Comparison of ENCODE assay signal across 11 cellular contexts in genomic region chr19:58474291-58474996, GRCh38. TPM values are rescaled to one million over a fixed set of nuclear protein-coding genes. Genes with fewer than 3 reads are reported as not detected.
DNase-seq lines count a peak whose midpoint lies in the region; ATAC-seq, FAIRE-seq and TF ChIP-seq lines count a peak whose summit lies in the region.
"Had no signal": no experiment of that assay in that cellular context is flagged by ENCODE, and none has a peak within 500 bp of the region (broad histone marks: within the 10 kb centered on the region; RNA-seq: fewer than 3 reads in every experiment).

No MANE protein-coding gene starts in this region.

- no peak for ATAC-seq in A549
- ATAC-seq in GM23338, result no peak
- no peak for ATAC-seq in activated CD8-positive, alpha-beta T cell treated with anti-CD3 and anti-CD28 coated beads for 36 hours
- no peak for ATAC-seq in GM18868 (IDR thresholded peaks at IDR 0.05; ENCODE audit: unreplicated experiment)

- no peaks in the 10 kb centered on the region for H4K20me1 ChIP-seq in GM23338 (replicated peaks; ENCODE audit: insufficient read depth)
- no peaks in the 10 kb centered on the region for H4K20me1 ChIP-seq in keratinocyte (ENCODE audit: control insufficient read depth, extremely low read depth, insufficient read depth, low read length)

- H3K4me3 ChIP-seq in A549 (no peak overlapping the region), GM23338 (peak overlapping the region; percentile 82; the same call in 1 of the 2 replicates), keratinocyte (ENCODE audit: control insufficient read depth in 2 of 3, extremely low read depth in 1 of 3, insufficient read depth in 2 of 3, low read depth in 1 of 3, low read length in 3 of 3) (no peak overlapping the region), ascending aorta (no peak overlapping the region)

- H3K79me2 ChIP-seq in GM23338 (replicated peaks; ENCODE audit: insufficient read depth) (no peaks in the 10 kb centered on the region), keratinocyte (ENCODE audit: control insufficient read depth, insufficient read depth, low read length) (peaks cover 2% of the 10 kb centered on the region)

- no peak for DNase-seq in A549 (ENCODE audit: low read depth in 1 of 2, low spot score in 1 of 2)
- no peak for DNase-seq in GM23338 (ENCODE audit: low spot score)
- no peak for DNase-seq in activated CD8-positive, alpha-beta T cell treated with anti-CD3 and anti-CD28 coated beads for 36 hours
- no peak for DNase-seq in keratinocyte (ENCODE audit: low read depth, low spot score)
- no peak for DNase-seq in COLO668 (lab: John Stamatoyannopoulos, UW; ENCODE audit: unreplicated experiment)
- DNase-seq in NCI-H1417 treated with DMSO at 0.1 percent for 48 hours (lab: John Stamatoyannopoulos, UW), result no peak
- DNase-seq in ascending aorta (ENCODE audit: low spot score in 2 of 2), result no peak
- DNase-seq: heart right ventricle, NCI-H2029 treated with DMSO at 0.1 percent for 48 hours, spleen had no signal

- no peak overlapping the region for H3K9ac ChIP-seq in keratinocyte (ENCODE audit: control insufficient read depth, extremely low read depth, insufficient read depth, low read length)

- no peak overlapping the region for H3K27ac Mint-ChIP-seq in GM23338
- H3K27ac Mint-ChIP-seq in activated CD8-positive, alpha-beta T cell treated with anti-CD3 and anti-CD28 coated beads for 36 hours, result no peak overlapping the region

- H3K4me1 ChIP-seq in A549 (peaks cover 14% of the 10 kb centered on the region; the same call in 2 of the 3 replicates), GM23338 (ENCODE audit: insufficient read depth) (peaks cover 4% of the 10 kb centered on the region; the same call in 1 of the 2 replicates), keratinocyte (ENCODE audit: control insufficient read depth, extremely low read depth, insufficient read depth, low read length) (peaks cover 15% of the 10 kb centered on the region), ascending aorta (peaks cover 3 to 15% of the 10 kb centered on the region in 2 donors)

- H3K9me3 ChIP-seq in A549, result no peaks in the 10 kb centered on the region
- H3K9me3 ChIP-seq in keratinocyte (ENCODE audit: control insufficient read depth, low read depth, low read length), result no peaks in the 10 kb centered on the region
- no peaks in the 10 kb centered on the region for H3K9me3 ChIP-seq in ascending aorta
- H3K9me3 ChIP-seq: heart right ventricle, spleen had no signal

- no peaks in the 10 kb centered on the region; the same call in 2 of the 3 replicates for H3K9me3 Mint-ChIP-seq in GM23338
- H3K9me3 Mint-ChIP-seq in activated CD8-positive, alpha-beta T cell treated with anti-CD3 and anti-CD28 coated beads for 36 hours, result no peaks in the 10 kb centered on the region

- WGBS in A549 (ENCODE audit: missing lambda C conversion rate), result 92% methylated on average over 12 of the region's 12 CpGs

- H3K4me2 ChIP-seq in A549 (peak overlapping the region; percentile 91), GM23338 (peak overlapping the region; percentile 94), keratinocyte (ENCODE audit: control insufficient read depth, extremely low read depth, insufficient read depth, low read depth, low read length) (peak overlapping the region; percentile 91)

- H3F3A ChIP-seq in GM23338 (replicated peaks; ENCODE audit: low read depth), result peaks cover 13% of the 10 kb centered on the region

- intact Hi-C loops in activated CD8-positive, alpha-beta T cell treated with anti-CD3 and anti-CD28 coated beads for 36 hours (cut with micrococcal nuclease), result no loop called here
- intact Hi-C loops in ascending aorta (cut with DNase I), result no loop called here

- peaks cover 14% of the 10 kb centered on the region for H3K36me3 Mint-ChIP-seq in GM23338 (ENCODE audit: low read depth)
- H3K36me3 Mint-ChIP-seq in activated CD8-positive, alpha-beta T cell treated with anti-CD3 and anti-CD28 coated beads for 36 hours (ENCODE audit: low read depth), result peaks cover 19% of the 10 kb centered on the region

- H3K9me2 ChIP-seq in GM23338 (ENCODE audit: insufficient read depth), result no peaks in the 10 kb centered on the region

- H3K4me1 Mint-ChIP-seq in GM23338, result peaks cover 10% of the 10 kb centered on the region
- H3K4me1 Mint-ChIP-seq in activated CD8-positive, alpha-beta T cell treated with anti-CD3 and anti-CD28 coated beads for 36 hours (ENCODE audit: low read depth), result peaks cover 33% of the 10 kb centered on the region

- H2AFZ ChIP-seq in GM23338 (no peak overlapping the region), keratinocyte (ENCODE audit: control insufficient read depth, low read length) (no peak overlapping the region)

- H3K4me3 Mint-ChIP-seq in GM23338, result peak overlapping the region; percentile 93
- peak overlapping the region; percentile 82 for H3K4me3 Mint-ChIP-seq in activated CD8-positive, alpha-beta T cell treated with anti-CD3 and anti-CD28 coated beads for 36 hours

- TF ChIP-seq EP300 in A549 (IDR thresholded peaks at IDR 0.05), result no peak

- H3K27me3 ChIP-seq in GM23338 (ENCODE audit: insufficient read depth) (no peaks in the 10 kb centered on the region), keratinocyte (ENCODE audit: control insufficient read depth, extremely low read depth, insufficient read depth, low read length) (no peaks in the 10 kb centered on the region), ascending aorta (no peaks in the 10 kb centered on the region)
- H3K27me3 ChIP-seq: heart right ventricle, spleen had no signal

- TF ChIP-seq RAD21 in A549 (conservative IDR thresholded peaks at IDR 0.05 in 1 of 2, IDR thresholded peaks at IDR 0.05 in 1 of 2), result no peak

- CTCF ChIA-PET in A549 (lab: Yijun Ruan, JAX), result interaction anchor here (0.8 to 5.2 kb wide), 5 partner anchors 12 to 69 kb away, joined by 3 to 39 read pairs (median 4); partner anchors contain the start of gene ZBTB45
- CTCF ChIA-PET in activated CD8-positive, alpha-beta T cell treated with anti-CD3 and anti-CD28 coated beads for 36 hours (lab: Charles Lee), result no interaction called here

- FAIRE-seq in A549 (lab: Jason Lieb, UNC) (no peak), keratinocyte (lab: Jason Lieb, UNC) (no peak)

- no peak for TF ChIP-seq POLR2A in A549 (IDR thresholded peaks at IDR 0.05; ENCODE audit: low read length)

- peaks cover 25% of the 10 kb centered on the region for H3K27me3 Mint-ChIP-seq in GM23338 (ENCODE audit: insufficient read depth, low read depth, poor library complexity)
- no peaks in the 10 kb centered on the region for H3K27me3 Mint-ChIP-seq in activated CD8-positive, alpha-beta T cell treated with anti-CD3 and anti-CD28 coated beads for 36 hours

- no peaks in the 10 kb centered on the region for H3K9me1 ChIP-seq in keratinocyte (ENCODE audit: control insufficient read depth, extremely low read depth, insufficient read depth, low read length)

- POLR2A ChIA-PET in A549 (lab: Yijun Ruan, JAX), result no interaction called here
- POLR2A ChIA-PET in activated CD8-positive, alpha-beta T cell treated with anti-CD3 and anti-CD28 coated beads for 36 hours (lab: Charles Lee), result interaction anchor here (0.7 to 2.6 kb wide), 4 partner anchors 8 to 178 kb away, joined by 3 to 11 read pairs (median 4); partner anchors contain the start of genes ZBTB45 and ZNF324

- TF ChIP-seq CTCF in A549 (IDR thresholded peaks at IDR 0.05), result no peak
- TF ChIP-seq CTCF in GM23338 (conservative IDR thresholded peaks at IDR 0.05; ENCODE audit: low read depth in 2 of 2), result no peak
- no peak for TF ChIP-seq CTCF in activated CD8-positive, alpha-beta T cell treated with anti-CD3 and anti-CD28 coated beads for 36 hours (IDR thresholded peaks at IDR 0.05)
- TF ChIP-seq CTCF in keratinocyte (optimal IDR thresholded peaks at IDR 0.05 in 1 of 3, IDR thresholded peaks at IDR 0.05 in 1 of 3, conservative IDR thresholded peaks at IDR 0.05 in 1 of 3; ENCODE audit: extremely low read depth in 1 of 3, insufficient read depth in 2 of 3, low read length in 3 of 3), result no peak
- no peak for TF ChIP-seq CTCF in ascending aorta (IDR thresholded peaks at IDR 0.05)

- dilution Hi-C loops in keratinocyte (cut with MboI; ENCODE audit: extremely low pct_ligation_motif_present, low sequenced_read_pairs), result no loop called here

- no peaks in the 10 kb centered on the region for H3K36me3 ChIP-seq in GM23338 (ENCODE audit: insufficient read depth)
- H3K36me3 ChIP-seq in keratinocyte (ENCODE audit: control insufficient read depth in 2 of 2, extremely low read depth in 1 of 2, insufficient read depth in 2 of 2, low read length in 2 of 2), result peaks cover 7 to 11% of the 10 kb centered on the region in 2 experiments
- peaks cover 22 to 42% of the 10 kb centered on the region in 2 donors for H3K36me3 ChIP-seq in ascending aorta

- H3K27ac ChIP-seq in A549 (no peak overlapping the region), GM23338 (ENCODE audit: low read depth) (no peak overlapping the region), keratinocyte (ENCODE audit: control insufficient read depth, insufficient read depth, low read length) (no peak overlapping the region), ascending aorta (peak overlapping the region in 1 of 2 donors; percentile 84)

RNA-seq across cellular contexts. Expression of gene ZNF446, which starts 1.7 kb away (rescaled TPM):
- polyA plus RNA-seq in A549 (2011; rRNA removed), result 6.2 and 7.4 TPM in 2 replicates
- polyA plus RNA-seq in A549 (2012; cell fraction: cytosol; rRNA removed), result 10.7 and 14.7 TPM in 2 replicates
- 32.2 and 37.8 TPM in 2 replicates for polyA plus RNA-seq in A549 (2012; cell fraction: nucleus; rRNA removed)
- 9.9 to 12.5 TPM (median 11.0 TPM) in 3 replicates for polyA plus RNA-seq in A549 (2017; fragmentation: RNase III; extraction: RNeasy Plus Mini Kit Qiagen cat#74134 plus additional on column Dnase treatment)
- 9.3 and 9.9 TPM in 2 replicates for polyA minus RNA-seq in A549 (2011; rRNA and poly(A)+ RNA removed)
- 5.6 and 5.9 TPM in 2 replicates for total RNA-seq in GM23338 (2014; rRNA removed; shearing (Covaris generic))
- polyA plus RNA-seq in GM23338 (2016; fragmentation: Nextera tagmentation; extraction: Ambion mirVana), result 2.1 and 2.4 TPM in 2 replicates
- 1 to 10 TPM; 3.5 to 4.0 TPM for total RNA-seq in activated CD8-positive, alpha-beta T cell treated with anti-CD3 and anti-CD28 coated beads for 36 hours
- 2.1 to 4.7 TPM (median 2.7 TPM) in 3 replicates for polyA plus RNA-seq in keratinocyte
- polyA plus RNA-seq in keratinocyte (2011; ENCODE audit: low read depth), result 1.4 TPM
- 1.5 and 3.5 TPM in 2 replicates for polyA plus RNA-seq in keratinocyte (2011; cell fraction: cytosol; rRNA removed)
- 6.4 and 9.9 TPM in 2 replicates for polyA plus RNA-seq in keratinocyte (2011; cell fraction: nucleus; rRNA removed)
- 3.7 and 3.9 TPM in 2 replicates for polyA plus RNA-seq in keratinocyte (2012; ENCODE audit: low replicate concordance)
- 1.4 to 3.3 TPM (median 2.3 TPM) in 3 replicates for polyA minus RNA-seq in keratinocyte
- polyA minus RNA-seq in keratinocyte (2011; cell fraction: cytosol; rRNA and poly(A)+ RNA removed), result 2.1 TPM
- polyA minus RNA-seq in keratinocyte (2011; cell fraction: nucleus; rRNA and poly(A)+ RNA removed), result 4.5 and 5.7 TPM in 2 replicates
- 42.7 TPM for total RNA-seq in ascending aorta

RNA-seq across cellular contexts. Expression of gene ZNF324, which starts 7.6 kb away (rescaled TPM):
- 3.0 and 3.1 TPM in 2 replicates for polyA plus RNA-seq in A549 (2011; rRNA removed)
- polyA plus RNA-seq in A549 (2012; cell fraction: cytosol; rRNA removed), result 3.6 and 5.1 TPM in 2 replicates
- polyA plus RNA-seq in A549 (2012; cell fraction: nucleus; rRNA removed), result 6.9 and 10.0 TPM in 2 replicates
- polyA plus RNA-seq in A549 (2017; fragmentation: RNase III; extraction: RNeasy Plus Mini Kit Qiagen cat#74134 plus additional on column Dnase treatment), result 6.4 to 6.9 TPM (median 6.9 TPM) in 3 replicates
- 8.1 and 9.8 TPM in 2 replicates for polyA minus RNA-seq in A549 (2011; rRNA and poly(A)+ RNA removed)
- 11.4 and 15.0 TPM in 2 replicates for total RNA-seq in GM23338 (2014; rRNA removed; shearing (Covaris generic))
- 3.5 and 3.9 TPM in 2 replicates for polyA plus RNA-seq in GM23338 (2016; fragmentation: Nextera tagmentation; extraction: Ambion mirVana)
- total RNA-seq in activated CD8-positive, alpha-beta T cell treated with anti-CD3 and anti-CD28 coated beads for 36 hours, result 10 to 100 TPM in 1 of 2 experiments, 1 to 10 TPM in 1; 8.1 to 10.1 TPM
- 5.0 to 10.8 TPM (median 6.6 TPM) in 3 replicates for polyA plus RNA-seq in keratinocyte
- 1.2 TPM for polyA plus RNA-seq in keratinocyte (2011; ENCODE audit: low read depth)
- 3.1 and 5.8 TPM in 2 replicates for polyA plus RNA-seq in keratinocyte (2011; cell fraction: cytosol; rRNA removed)
- polyA plus RNA-seq in keratinocyte (2011; cell fraction: nucleus; rRNA removed), result 15.1 and 16.2 TPM in 2 replicates
- 6.7 and 7.9 TPM in 2 replicates for polyA plus RNA-seq in keratinocyte (2012; ENCODE audit: low replicate concordance)
- 8.1 to 14.9 TPM (median 9.4 TPM) in 3 replicates for polyA minus RNA-seq in keratinocyte
- polyA minus RNA-seq in keratinocyte (2011; cell fraction: cytosol; rRNA and poly(A)+ RNA removed), result 17.1 TPM
- polyA minus RNA-seq in keratinocyte (2011; cell fraction: nucleus; rRNA and poly(A)+ RNA removed), result 24.0 and 25.9 TPM in 2 replicates
- 2.1 TPM for total RNA-seq in ascending aorta

RNA-seq across cellular contexts. Expression of gene ZNF324B, which starts 23.0 kb away (rescaled TPM):
- polyA plus RNA-seq in A549 (2011; rRNA removed) (3.8 and 4.1 TPM in 2 replicates), A549 (2017; fragmentation: RNase III; extraction: RNeasy Plus Mini Kit Qiagen cat#74134 plus additional on column Dnase treatment) (6.8 TPM in 3 replicates), GM23338 (2016; fragmentation: Nextera tagmentation; extraction: Ambion mirVana) (0.50 and 0.61 TPM in 2 replicates), keratinocyte (2.0 to 3.5 TPM (median 2.5 TPM) in 3 replicates)
- polyA plus RNA-seq in A549 (2012; cell fraction: cytosol; rRNA removed), result 4.0 and 5.1 TPM in 2 replicates
- 4.8 and 7.9 TPM in 2 replicates for polyA plus RNA-seq in A549 (2012; cell fraction: nucleus; rRNA removed)
- polyA minus RNA-seq in A549 (2011; rRNA and poly(A)+ RNA removed), result 7.1 and 9.1 TPM in 2 replicates
- total RNA-seq in GM23338 (2014; rRNA removed; shearing (Covaris generic)), result 3.0 and 4.7 TPM in 2 replicates
- 1 to 10 TPM; 7.6 to 8.2 TPM for total RNA-seq in activated CD8-positive, alpha-beta T cell treated with anti-CD3 and anti-CD28 coated beads for 36 hours
- 3.0 TPM for polyA plus RNA-seq in keratinocyte (2011; ENCODE audit: low read depth)
- 1.1 and 1.7 TPM in 2 replicates for polyA plus RNA-seq in keratinocyte (2011; cell fraction: cytosol; rRNA removed)
- 5.1 and 5.6 TPM in 2 replicates for polyA plus RNA-seq in keratinocyte (2011; cell fraction: nucleus; rRNA removed)
- 3.1 TPM in 2 replicates for polyA plus RNA-seq in keratinocyte (2012; ENCODE audit: low replicate concordance)
- polyA minus RNA-seq in keratinocyte, result 4.2 to 7.2 TPM (median 5.7 TPM) in 3 replicates
- 4.4 TPM for polyA minus RNA-seq in keratinocyte (2011; cell fraction: cytosol; rRNA and poly(A)+ RNA removed)
- 7.9 and 9.9 TPM in 2 replicates for polyA minus RNA-seq in keratinocyte (2011; cell fraction: nucleus; rRNA and poly(A)+ RNA removed)
- 2.2 TPM for total RNA-seq in ascending aorta

RNA-seq across cellular contexts. Expression of gene ZNF132, which starts 34.5 kb away (rescaled TPM):
- polyA plus RNA-seq in A549 (2011; rRNA removed) (0.16 and 0.19 TPM in 2 replicates), A549 (2017; fragmentation: RNase III; extraction: RNeasy Plus Mini Kit Qiagen cat#74134 plus additional on column Dnase treatment) (0.05 to 0.13 TPM (median 0.09 TPM) in 3 replicates), GM23338 (2016; fragmentation: Nextera tagmentation; extraction: Ambion mirVana) (1.1 and 2.2 TPM in 2 replicates), keratinocyte (1.5 to 2.1 TPM (median 1.6 TPM) in 3 replicates)
- polyA plus RNA-seq in A549 (2012; cell fraction: cytosol; rRNA removed), result 0.05 TPM in 2 replicates
- 0.02 and 0.07 TPM in 2 replicates for polyA plus RNA-seq in A549 (2012; cell fraction: nucleus; rRNA removed)
- polyA minus RNA-seq in A549 (2011; rRNA and poly(A)+ RNA removed), result 0.50 and 1.1 TPM in 2 replicates
- total RNA-seq in GM23338 (2014; rRNA removed; shearing (Covaris generic)), result 3.0 and 5.2 TPM in 2 replicates
- 1 to 10 TPM; 3.4 to 3.8 TPM for total RNA-seq in activated CD8-positive, alpha-beta T cell treated with anti-CD3 and anti-CD28 coated beads for 36 hours
- 0.25 TPM for polyA plus RNA-seq in keratinocyte (2011; ENCODE audit: low read depth)
- polyA plus RNA-seq in keratinocyte (2011; cell fraction: cytosol; rRNA removed), result 0.48 and 0.95 TPM in 2 replicates
- polyA plus RNA-seq in keratinocyte (2011; cell fraction: nucleus; rRNA removed), result 2.1 and 2.2 TPM in 2 replicates
- 1.6 and 2.6 TPM in 2 replicates for polyA plus RNA-seq in keratinocyte (2012; ENCODE audit: low replicate concordance)
- 1.9 to 5.9 TPM (median 4.0 TPM) in 3 replicates for polyA minus RNA-seq in keratinocyte
- 3.5 TPM for polyA minus RNA-seq in keratinocyte (2011; cell fraction: cytosol; rRNA and poly(A)+ RNA removed)
- polyA minus RNA-seq in keratinocyte (2011; cell fraction: nucleus; rRNA and poly(A)+ RNA removed), result 3.0 and 5.0 TPM in 2 replicates
- 5.2 TPM for total RNA-seq in ascending aorta

RNA-seq across cellular contexts. Expression of gene SLC27A5, which starts 37.3 kb away (rescaled TPM):
- polyA plus RNA-seq in A549 (2011; rRNA removed) (30.2 and 36.7 TPM in 2 replicates), A549 (2017; fragmentation: RNase III; extraction: RNeasy Plus Mini Kit Qiagen cat#74134 plus additional on column Dnase treatment) (36.7 to 40.4 TPM (median 37.8 TPM) in 3 replicates), GM23338 (2016; fragmentation: Nextera tagmentation; extraction: Ambion mirVana) (35.5 and 37.7 TPM in 2 replicates), keratinocyte (13.4 to 15.4 TPM (median 14.7 TPM) in 3 replicates)
- polyA plus RNA-seq in A549 (2012; cell fraction: cytosol; rRNA removed), result 73.3 and 84.5 TPM in 2 replicates
- 45.0 and 48.2 TPM in 2 replicates for polyA plus RNA-seq in A549 (2012; cell fraction: nucleus; rRNA removed)
- 18.7 and 27.9 TPM in 2 replicates for polyA minus RNA-seq in A549 (2011; rRNA and poly(A)+ RNA removed)
- total RNA-seq in GM23338 (2014; rRNA removed; shearing (Covaris generic)), result 13.4 and 16.2 TPM in 2 replicates
- total RNA-seq in activated CD8-positive, alpha-beta T cell treated with anti-CD3 and anti-CD28 coated beads for 36 hours, result 10 to 100 TPM; 21.7 to 26.6 TPM
- 1.9 TPM for polyA plus RNA-seq in keratinocyte (2011; ENCODE audit: low read depth)
- 7.9 and 16.2 TPM in 2 replicates for polyA plus RNA-seq in keratinocyte (2011; cell fraction: cytosol; rRNA removed)
- polyA plus RNA-seq in keratinocyte (2011; cell fraction: nucleus; rRNA removed), result 5.5 and 8.2 TPM in 2 replicates
- polyA plus RNA-seq in keratinocyte (2012; ENCODE audit: low replicate concordance), result 11.7 and 22.5 TPM in 2 replicates
- 14.4 to 33.3 TPM (median 19.7 TPM) in 3 replicates for polyA minus RNA-seq in keratinocyte
- 18.8 TPM for polyA minus RNA-seq in keratinocyte (2011; cell fraction: cytosol; rRNA and poly(A)+ RNA removed)
- polyA minus RNA-seq in keratinocyte (2011; cell fraction: nucleus; rRNA and poly(A)+ RNA removed), result 4.1 and 5.6 TPM in 2 replicates
- not detected for total RNA-seq in ascending aorta
